In the genomic region with DNA sequence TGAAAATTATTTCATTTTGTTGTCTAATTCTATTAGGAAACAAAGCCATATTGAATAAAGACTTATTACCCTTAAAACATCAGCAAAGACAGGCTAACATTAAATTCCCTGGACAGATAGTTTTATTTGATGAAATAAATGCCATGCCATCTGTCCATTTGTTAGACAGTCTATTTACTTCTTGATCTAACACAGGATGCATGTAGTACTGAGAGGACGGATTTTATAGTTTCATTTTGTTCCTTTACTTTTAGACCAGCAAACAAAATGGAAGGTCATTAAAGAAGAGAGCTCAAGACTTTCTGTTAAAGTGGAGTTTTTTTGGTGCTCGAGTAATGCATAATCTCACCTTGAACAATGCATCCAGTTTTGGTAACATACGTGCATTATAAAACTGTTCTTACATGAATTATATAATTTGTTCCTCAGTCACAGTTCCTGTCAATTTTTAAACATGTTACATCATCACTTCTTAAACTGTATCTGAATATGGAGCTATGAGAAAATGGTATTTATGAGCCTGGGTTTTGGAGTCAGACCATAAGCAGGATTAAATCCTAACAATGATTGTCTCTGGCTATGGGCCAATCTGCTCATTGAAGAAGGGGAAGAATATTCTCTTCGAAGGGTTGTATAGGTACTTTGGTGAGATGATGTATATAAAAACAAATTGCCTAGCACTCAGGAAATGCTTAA, we compare ENCODE assay signal across 31 cellular contexts. TPM values are rescaled to one million over a fixed set of nuclear protein-coding genes. Genes with fewer than 3 reads are reported as not detected.
"Had no signal": no experiment of that assay in that cellular context is flagged by ENCODE, and none has a peak within 500 bp of the region (broad histone marks: within the 10 kb centered on the region; RNA-seq: fewer than 3 reads in every experiment).

No MANE protein-coding gene starts in this region.

- H3K27me3 Mint-ChIP-seq: activated CD4-positive, alpha-beta memory T cell treated with anti-CD3 and anti-CD28 coated beads, Interleukin-2, amount 10 ng/mL, durations not matched to agents 7 days and 5 days; activated CD4-positive, alpha-beta T cell treated with anti-CD3 and anti-CD28 coated beads for 36 hours; activated naive CD8-positive, alpha-beta T cell treated with anti-CD3 and anti-CD28 coated beads, Interleukin-2, amount 10 ng/mL, durations not matched to agents 7 days and 5 days; activated T-helper 17 cell treated with anti-CD3 and anti-CD28 coated beads, Interleukin-2, amount 50 U/mL, for 72 hours had no signal

- H3K36me3 Mint-ChIP-seq: activated naive CD8-positive, alpha-beta T cell treated with anti-CD3 and anti-CD28 coated beads, Interleukin-2, amount 10 ng/mL, durations not matched to agents 7 days and 5 days had no signal

- DNase-seq: activated CD4-positive, alpha-beta memory T cell treated with anti-CD3 and anti-CD28 coated beads, Interleukin-2, amount 10 ng/mL, durations not matched to agents 7 days and 5 days; activated CD4-positive, alpha-beta T cell treated with anti-CD3 and anti-CD28 coated beads for 36 hours; activated CD4-positive, alpha-beta T cell treated with anti-CD3 and anti-CD28 coated beads, Interleukin-2, amount 50 U/mL, for 1 hour; activated gamma-delta T cell; activated naive CD4-positive, alpha-beta T cell treated with anti-CD3 and anti-CD28 coated beads, Interleukin-2, amount 50 U/mL, for 16 hours; activated naive CD8-positive, alpha-beta T cell treated with anti-CD3 and anti-CD28 coated beads, Interleukin-2, amount 10 ng/mL, durations not matched to agents 7 days and 5 days; activated T-cell treated with anti-CD3 and anti-CD28 coated beads for 4 hours; activated T-cell treated with anti-CD3 and anti-CD28 coated beads, Interleukin-2, amount 50 U/mL, for 48 hours; adrenal gland; aorta; caudate nucleus; IMR-90; KG1; MG63; MV-4-11; NCI-H1105; NCI-H1436; NCI-H1694 treated with DMSO at 0.1 percent for 48 hours; NCI-H2029 treated with DMSO at 0.1 percent for 48 hours; NCI-H446; NCI-H748 treated with DMSO at 0.1 percent for 48 hours; PC-9; SIG-M5; T-helper 1 cell; WERI-Rb-1 had no signal

- H3K27ac ChIP-seq: adrenal gland, breast epithelium, PC-9, WERI-Rb-1 had no signal

- H3K4me3 ChIP-seq: adrenal gland, breast epithelium, MG63, PC-9 had no signal

- ATAC-seq: activated CD4-positive, alpha-beta T cell treated with anti-CD3 and anti-CD28 coated beads for 36 hours; activated T-helper 17 cell treated with anti-CD3 and anti-CD28 coated beads, Interleukin-2, amount 50 U/mL, for 72 hours had no signal

- H3K9me3 Mint-ChIP-seq: activated CD4-positive, alpha-beta memory T cell treated with anti-CD3 and anti-CD28 coated beads, Interleukin-2, amount 10 ng/mL, durations not matched to agents 7 days and 5 days; activated naive CD8-positive, alpha-beta T cell treated with anti-CD3 and anti-CD28 coated beads, Interleukin-2, amount 10 ng/mL, durations not matched to agents 7 days and 5 days; activated T-helper 17 cell treated with anti-CD3 and anti-CD28 coated beads, Interleukin-2, amount 50 U/mL, for 72 hours had no signal

- H3K4me1 Mint-ChIP-seq: activated CD4-positive, alpha-beta memory T cell treated with anti-CD3 and anti-CD28 coated beads, Interleukin-2, amount 10 ng/mL, durations not matched to agents 7 days and 5 days; activated CD4-positive, alpha-beta T cell treated with anti-CD3 and anti-CD28 coated beads for 36 hours; activated naive CD8-positive, alpha-beta T cell treated with anti-CD3 and anti-CD28 coated beads, Interleukin-2, amount 10 ng/mL, durations not matched to agents 7 days and 5 days; activated T-helper 17 cell treated with anti-CD3 and anti-CD28 coated beads, Interleukin-2, amount 50 U/mL, for 72 hours had no signal

- H3K27ac Mint-ChIP-seq: activated CD4-positive, alpha-beta memory T cell treated with anti-CD3 and anti-CD28 coated beads, Interleukin-2, amount 10 ng/mL, durations not matched to agents 7 days and 5 days; activated CD4-positive, alpha-beta T cell treated with anti-CD3 and anti-CD28 coated beads for 36 hours; activated naive CD8-positive, alpha-beta T cell treated with anti-CD3 and anti-CD28 coated beads, Interleukin-2, amount 10 ng/mL, durations not matched to agents 7 days and 5 days; activated T-helper 17 cell treated with anti-CD3 and anti-CD28 coated beads, Interleukin-2, amount 50 U/mL, for 72 hours had no signal

- H3K4me3 Mint-ChIP-seq: activated CD4-positive, alpha-beta memory T cell treated with anti-CD3 and anti-CD28 coated beads, Interleukin-2, amount 10 ng/mL, durations not matched to agents 7 days and 5 days; activated CD4-positive, alpha-beta T cell treated with anti-CD3 and anti-CD28 coated beads for 36 hours; activated naive CD8-positive, alpha-beta T cell treated with anti-CD3 and anti-CD28 coated beads, Interleukin-2, amount 10 ng/mL, durations not matched to agents 7 days and 5 days; activated T-helper 17 cell treated with anti-CD3 and anti-CD28 coated beads, Interleukin-2, amount 50 U/mL, for 72 hours had no signal

RNA-seq across cellular contexts. Expression of gene RFX6, which starts 46.0 kb away (rescaled TPM):
- total RNA-seq: activated CD4-positive, alpha-beta memory T cell treated with anti-CD3 and anti-CD28 coated beads, Interleukin-2, amount 10 ng/mL, durations not matched to agents 7 days and 5 days; activated CD4-positive, alpha-beta T cell treated with anti-CD3 and anti-CD28 coated beads for 36 hours; activated CD8-positive, alpha-beta memory T cell treated with anti-CD3 and anti-CD28 coated beads for 36 hours; activated naive CD8-positive, alpha-beta T cell treated with anti-CD3 and anti-CD28 coated beads, Interleukin-2, amount 10 ng/mL, durations not matched to agents 7 days and 5 days; activated T-helper 17 cell treated with anti-CD3 and anti-CD28 coated beads, Interleukin-2, amount 50 U/mL, for 72 hours; aorta; cerebellum; IMR-90; LHCN-M2; PC-9; T-helper 2 cell treated with Interferon-gamma antibody and Interleukin-4, amounts not matched to agents 100 ng/mL and 5 ng/mL, for 36 hours had no signal
